ENCODE assay signal across 25 cellular contexts in genomic region chr21:31473685-31474345, GRCh38.
DNase-seq lines count a peak whose midpoint lies in the region; ATAC-seq and TF ChIP-seq lines count a peak whose summit lies in the region.
"Had no signal": no experiment of that assay in that cellular context is flagged by ENCODE, and none has a peak within 500 bp of the region (broad histone marks: within the 10 kb centered on the region; RNA-seq: fewer than 3 reads in every experiment).

No MANE protein-coding gene starts in this region.

- no peak overlapping the region for H3K27ac ChIP-seq in PC-3 (ENCODE audit: low read length)
- peak overlapping the region; percentile 100 for H3K27ac ChIP-seq in cingulate gyrus (ENCODE audit: low read depth, low read length)
- no peak overlapping the region for H3K27ac ChIP-seq in foreskin keratinocyte
- H3K27ac ChIP-seq: BLaER1 treated with 17β-estradiol and CSF1 and Interleukin-3, amounts not matched to agents 10 nM and 100 nM; gastrocnemius medialis; KMS-11; left lung; psoas muscle; thoracic aorta; uterus had no signal

- H3K9ac ChIP-seq in PC-3 (ENCODE audit: low read length) = no peak overlapping the region
- H3K9ac ChIP-seq: BLaER1 treated with 17β-estradiol and CSF1 and Interleukin-3, amounts not matched to agents 10 nM and 100 nM; KMS-11 had no signal

- no peak overlapping the region for H2AFZ ChIP-seq in PC-3 (ENCODE audit: low read length)

- H3K79me2 ChIP-seq in PC-3 (ENCODE audit: low read length) = no peaks in the 10 kb centered on the region

- no TSS peak for BruUV-seq in PC-3 (replicated peaks; lab: Mats Ljungman, UMichigan)

- peak; percentile 49 for DNase-seq in activated effector memory CD4-positive, alpha-beta T cell treated with anti-CD3 and anti-CD28 coated beads, Interleukin-2, amount 50 U/mL, for 16 hours
- no peak for DNase-seq in activated effector memory CD4-positive, alpha-beta T cell treated with Interleukin-2 at 50 U/mL for 16 hours
- DNase-seq in PC-3 (peak; percentile 56), HuH-7.5 (ENCODE audit: low spot score) (no peak), foreskin keratinocyte (no peak)
- DNase-seq: activated CD4-positive, CD25-positive, alpha-beta regulatory T cell treated with anti-CD3 and anti-CD28 coated beads, Interleukin-2, amount 50 U/mL, for 72 hours; Caco-2; effector memory CD4-positive, alpha-beta T cell; gastrocnemius medialis; hippocampal formation; left lung; naive B cell; NCI-H1436 treated with DMSO at 0.1 percent for 48 hours; NCI-H2171 treated with DMSO at 0.1 percent for 48 hours; NCI-H526 treated with DMSO at 0.1 percent for 48 hours; psoas muscle; T-cell; uterus had no signal

- TF ChIP-seq CTCF in PC-3 (conservative IDR thresholded peaks at IDR 0.05; ENCODE audit: low read depth, low read length) (no peak), foreskin keratinocyte (conservative IDR thresholded peaks at IDR 0.05) (no peak)

- H3K4me3 ChIP-seq in PC-3 (ENCODE audit: low read length) = no peak overlapping the region
- H3K4me3 ChIP-seq: BLaER1 treated with 17β-estradiol and CSF1 and Interleukin-3, amounts not matched to agents 10 nM and 100 nM; gastrocnemius medialis; left lung; psoas muscle; thoracic aorta; uterus had no signal

- H3F3A ChIP-seq in PC-3 (ENCODE audit: low read length, unreplicated experiment) = no peaks in the 10 kb centered on the region

- H4K20me1 ChIP-seq in PC-3 (ENCODE audit: low read length) = no peaks in the 10 kb centered on the region
- H4K20me1 ChIP-seq: BLaER1 treated with 17β-estradiol and CSF1 and Interleukin-3, amounts not matched to agents 10 nM and 100 nM had no signal

- no peaks in the 10 kb centered on the region for H3K36me3 ChIP-seq in PC-3 (ENCODE audit: low read depth, low read length)
- H3K36me3 ChIP-seq: gastrocnemius medialis, left lung, thoracic aorta, uterus had no signal

- H3K9me3 ChIP-seq in PC-3 (ENCODE audit: low read length) = no peaks in the 10 kb centered on the region
- H3K9me3 ChIP-seq: Caco-2, gastrocnemius medialis, left lung, psoas muscle, thoracic aorta, uterus had no signal

- ATAC-seq in PC-3 (peak; percentile 74), GM21367 (IDR thresholded peaks at IDR 0.05; ENCODE audit: unreplicated experiment) (no peak), GM19324 (IDR thresholded peaks at IDR 0.05; ENCODE audit: low FRiP score, unreplicated experiment) (no peak), foreskin keratinocyte (no peak)
- ATAC-seq: esophagus mucosa, gastrocnemius medialis, left lung, psoas muscle, T-cell had no signal

- H3K9me2 ChIP-seq in PC-3 (replicated peaks; ENCODE audit: low read length) = no peaks in the 10 kb centered on the region

- H3K4me2 ChIP-seq in PC-3 (ENCODE audit: low read length) = no peak overlapping the region
- H3K4me2 ChIP-seq: BLaER1 treated with 17β-estradiol and CSF1 and Interleukin-3, amounts not matched to agents 10 nM and 100 nM; KMS-11 had no signal

- H3K27me3 ChIP-seq in PC-3 (ENCODE audit: low read length) (peaks cover 4% of the 10 kb centered on the region; the same call in 1 of the 2 replicates), foreskin keratinocyte (no peaks in the 10 kb centered on the region)
- H3K27me3 ChIP-seq: BLaER1 treated with 17β-estradiol and CSF1 and Interleukin-3, amounts not matched to agents 10 nM and 100 nM; gastrocnemius medialis; left lung; uterus had no signal

- CTCF ChIA-PET in PC-3 (lab: Charles Lee) = interaction anchor here (0.6 kb wide), 1 partner anchor 126 kb away, joined by 3 read pairs; no protein-coding TSS in a partner anchor

- H3K4me1 ChIP-seq in PC-3 (ENCODE audit: insufficient read depth, low read length) = no peaks in the 10 kb centered on the region
- no peaks in the 10 kb centered on the region for H3K4me1 ChIP-seq in foreskin keratinocyte
- H3K4me1 ChIP-seq: Caco-2, gastrocnemius medialis, left lung, psoas muscle, uterus had no signal

- POLR2A ChIA-PET in PC-3 (lab: Charles Lee; ENCODE audit: unreplicated experiment) = no interaction called here

- intact Hi-C loops in PC-3 (cut with micrococcal nuclease) = loop anchor here (10.0 kb wide), 1 partner anchor 119 kb away; no protein-coding TSS in a partner anchor

Comparison
In these comparisons a context has a peak if more than half of its experiments do, and no peak if none do; other contexts are left out.
1. DNase-seq: peak in activated effector memory CD4-positive, alpha-beta T cell treated with anti-CD3 and anti-CD28 coated beads, Interleukin-2, amount 50 U/mL, for 16 hours (single experiment) and PC-3 (single experiment); none in activated effector memory CD4-positive, alpha-beta T cell treated with Interleukin-2 at 50 U/mL for 16 hours (single experiment), HuH-7.5 (single experiment) and foreskin keratinocyte (0 of 2).